Comparison of ENCODE assay signal across 8 cellular contexts in genomic region chr1:233482388-233482787, GRCh38.
"Had no signal": no experiment of that assay in that cellular context is flagged by ENCODE, and none has a peak within 500 bp of the region (broad histone marks: within the 10 kb centered on the region; RNA-seq: fewer than 3 reads in every experiment).

No MANE protein-coding gene starts in this region.

- H3K36me3 Mint-ChIP-seq: IgD-negative memory B cell had no signal

- H3K4me3 ChIP-seq: GM23338 had no signal

- H2AFZ ChIP-seq: GM23338 had no signal

- ATAC-seq: GM23338 had no signal

- H3K27ac Mint-ChIP-seq: GM23338, H9, IgD-negative memory B cell had no signal

- H3K9me3 Mint-ChIP-seq: GM23338 had no signal

- H3K4me1 Mint-ChIP-seq: IgD-negative memory B cell had no signal

- DNase-seq: H9, HCEC 1CT, KG1 had no signal

- FAIRE-seq: H1, H54, HTR-8/SVneo had no signal

- H3K4me3 Mint-ChIP-seq: GM23338, H9, IgD-negative memory B cell had no signal

- H3K4me2 ChIP-seq: GM23338 had no signal
